In the genomic region with DNA sequence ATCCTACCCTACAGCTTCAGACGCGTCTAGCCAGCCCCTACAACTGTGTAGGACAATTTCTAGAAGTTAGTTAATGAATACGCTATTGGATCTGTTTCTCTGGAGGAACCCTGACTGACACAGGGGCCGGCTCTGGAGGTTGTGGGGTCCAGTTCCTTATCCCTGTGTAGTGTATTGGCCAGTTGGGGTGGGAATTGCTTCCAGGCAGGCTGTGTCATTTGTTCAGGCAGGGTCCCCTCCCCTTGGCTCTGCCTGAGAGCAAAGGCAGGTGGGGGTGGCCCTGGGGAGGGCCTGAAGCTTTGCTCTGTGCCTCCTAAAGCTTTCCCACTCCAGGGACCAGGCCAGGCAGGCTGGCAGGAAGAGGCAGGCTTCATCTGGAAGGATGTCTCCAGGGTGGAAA, we compare ENCODE assay signal across 15 cellular contexts. TPM values are rescaled to one million over a fixed set of nuclear protein-coding genes. Genes with fewer than 3 reads are reported as not detected.
"Had no signal": no experiment of that assay in that cellular context is flagged by ENCODE, and none has a peak within 500 bp of the region (broad histone marks: within the 10 kb centered on the region; RNA-seq: fewer than 3 reads in every experiment).

No MANE protein-coding gene starts in this region.

- H3K27me3 Mint-ChIP-seq: activated naive CD4-positive, alpha-beta T cell treated with anti-CD3 and anti-CD28 coated beads, Interleukin-2, amount 10 ng/mL, durations not matched to agents 7 days and 5 days had no signal

- DNase-seq: activated CD4-positive, CD25-positive, alpha-beta regulatory T cell; activated naive CD4-positive, alpha-beta T cell treated with anti-CD3 and anti-CD28 coated beads, Interleukin-2, amount 10 ng/mL, durations not matched to agents 7 days and 5 days; amygdala; brain microvascular endothelial cell; cerebellar nuclear complex; dorsolateral prefrontal cortex; glutamatergic neuron; SK-N-SH had no signal

- H3K9me3 Mint-ChIP-seq: activated naive CD4-positive, alpha-beta T cell treated with anti-CD3 and anti-CD28 coated beads, Interleukin-2, amount 10 ng/mL, durations not matched to agents 7 days and 5 days; mesothelial cell of epicardium had no signal

- H3K4me3 Mint-ChIP-seq: activated naive CD4-positive, alpha-beta T cell treated with anti-CD3 and anti-CD28 coated beads, Interleukin-2, amount 10 ng/mL, durations not matched to agents 7 days and 5 days; mesothelial cell of epicardium had no signal

- H3K4me3 ChIP-seq: dorsolateral prefrontal cortex, skin epidermis, tibial nerve had no signal

- H3K9ac ChIP-seq: SK-N-SH had no signal

- H3K4me2 ChIP-seq: SK-N-SH had no signal

- H3K9me3 ChIP-seq: neutrophil, SK-N-SH, tibial nerve had no signal

- H3K27me3 ChIP-seq: brain microvascular endothelial cell, dorsolateral prefrontal cortex, neutrophil, tibial nerve had no signal

- H3K27ac Mint-ChIP-seq: activated naive CD4-positive, alpha-beta T cell treated with anti-CD3 and anti-CD28 coated beads, Interleukin-2, amount 10 ng/mL, durations not matched to agents 7 days and 5 days; mesothelial cell of epicardium had no signal

- H3K27ac ChIP-seq: brain microvascular endothelial cell, dorsolateral prefrontal cortex, neutrophil, skin epidermis, tibial nerve had no signal

RNA-seq across cellular contexts. Expression of a gene that starts 11.7 kb away (rescaled TPM):
- total RNA-seq: esophagus mucosa; fibroblast of villous mesenchyme; T-helper 1 cell treated with Interleukin-12 subunit alpha and Interleukin-12 subunit beta and Interleukin-4 antibody, amounts not matched to agents 30 ng/mL and 1 ng/mL, for 36 hours; tibial nerve had no signal
- polyA plus RNA-seq: SK-N-SH had no signal
